In the genomic region with DNA sequence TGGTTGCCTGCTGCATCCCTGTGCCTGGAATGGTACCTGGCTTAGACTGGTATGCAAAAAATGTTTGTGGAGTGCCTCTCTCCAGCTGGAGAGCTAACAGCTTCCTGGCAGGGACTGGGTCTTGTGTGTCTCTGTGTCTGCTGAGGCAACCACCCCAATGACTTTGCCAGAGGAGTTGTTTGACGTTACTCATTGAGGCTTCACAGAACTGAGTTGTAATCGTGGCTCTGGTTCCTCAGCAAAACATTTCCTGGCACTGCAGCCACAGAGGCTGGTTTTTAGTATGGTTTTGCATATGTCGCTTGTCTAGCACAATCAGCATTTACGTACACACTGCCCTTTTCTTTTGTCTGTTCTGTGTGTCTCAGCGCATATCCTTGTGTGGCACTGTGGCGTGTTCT, we compare ENCODE assay signal across 15 cellular contexts. TPM values are rescaled to one million over a fixed set of nuclear protein-coding genes. Genes with fewer than 3 reads are reported as not detected.
DNase-seq lines count a peak whose midpoint lies in the region; ATAC-seq and TF ChIP-seq lines count a peak whose summit lies in the region.
"Had no signal": no experiment of that assay in that cellular context is flagged by ENCODE, and none has a peak within 500 bp of the region (broad histone marks: within the 10 kb centered on the region; RNA-seq: fewer than 3 reads in every experiment).

No MANE protein-coding gene starts in this region.

- no peak for TF ChIP-seq CTCF in heart left ventricle (IDR thresholded peaks at IDR 0.05)
- TF ChIP-seq CTCF in activated CD8-positive, alpha-beta T cell treated with anti-CD3 and anti-CD28 coated beads for 36 hours (IDR thresholded peaks at IDR 0.05) = no peak

- peaks cover 38% of the 10 kb centered on the region for H3K4me1 Mint-ChIP-seq in activated CD8-positive, alpha-beta T cell treated with anti-CD3 and anti-CD28 coated beads for 36 hours (ENCODE audit: low read depth)

- intact Hi-C loops in heart left ventricle (cut with DNase I) (no loop called here), cardiac septum (cut with DNase I) (no loop called here)
- intact Hi-C loops in activated CD8-positive, alpha-beta T cell treated with anti-CD3 and anti-CD28 coated beads for 36 hours (cut with micrococcal nuclease) = no loop called here

- H3K9ac ChIP-seq in stomach smooth muscle (ENCODE audit: low read length in 2 of 2) = no peak overlapping the region

- POLR2A ChIA-PET in activated CD8-positive, alpha-beta T cell treated with anti-CD3 and anti-CD28 coated beads for 36 hours (lab: Charles Lee) = interaction anchor here (1.8 kb wide), 1 partner anchor 12 kb away, joined by 4 read pairs; no protein-coding TSS in a partner anchor

- H3K27me3 ChIP-seq in heart left ventricle (no peaks in the 10 kb centered on the region), stomach smooth muscle (ENCODE audit: control insufficient read depth in 1 of 2, insufficient read depth in 2 of 2, low read length in 2 of 2) (no peaks in the 10 kb centered on the region)
- H3K27me3 ChIP-seq: gastroesophageal sphincter had no signal

- H3K4me1 ChIP-seq in heart left ventricle (peaks cover 0 to 10% (median 5%) of the 10 kb centered on the region in 12 donors), stomach smooth muscle (ENCODE audit: control insufficient read depth, insufficient read depth, low read length) (no peaks in the 10 kb centered on the region)

- no peak for TF ChIP-seq POLR2A in heart left ventricle (IDR thresholded peaks at IDR 0.05)

- peaks cover 3 to 98% (median 88%) of the 10 kb centered on the region in 9 donors for H3K36me3 ChIP-seq in heart left ventricle
- H3K36me3 ChIP-seq in stomach smooth muscle (ENCODE audit: control insufficient read depth in 2 of 2, insufficient read depth in 2 of 2, low read length in 2 of 2) = peaks cover 61 to 68% of the 10 kb centered on the region in 2 donors

- CTCF ChIA-PET in activated CD8-positive, alpha-beta T cell treated with anti-CD3 and anti-CD28 coated beads for 36 hours (lab: Charles Lee) = no interaction called here

- H3K4me3 Mint-ChIP-seq in activated CD8-positive, alpha-beta T cell treated with anti-CD3 and anti-CD28 coated beads for 36 hours = no peak overlapping the region
- H3K4me3 Mint-ChIP-seq: effector memory CD8-positive, alpha-beta T cell had no signal

- peak; percentile 56 to 94 (median 90) for ATAC-seq in heart left ventricle
- peak; percentile 82 for ATAC-seq in activated CD8-positive, alpha-beta T cell treated with anti-CD3 and anti-CD28 coated beads for 36 hours
- ATAC-seq: effector memory CD8-positive, alpha-beta T cell; gastroesophageal sphincter had no signal

- no peaks in the 10 kb centered on the region for H3K9me3 Mint-ChIP-seq in activated CD8-positive, alpha-beta T cell treated with anti-CD3 and anti-CD28 coated beads for 36 hours
- H3K9me3 Mint-ChIP-seq: effector memory CD8-positive, alpha-beta T cell had no signal

- peak overlapping the region; percentile 83 for H3K27ac Mint-ChIP-seq in activated CD8-positive, alpha-beta T cell treated with anti-CD3 and anti-CD28 coated beads for 36 hours

- H3K27ac ChIP-seq in heart left ventricle (peak overlapping the region in 5 of 12 donors; percentile 4 to 63 (median 30)), stomach smooth muscle (ENCODE audit: low read length) (peak overlapping the region; percentile 18)
- H3K27ac ChIP-seq: gastroesophageal sphincter had no signal

- H3K9me3 ChIP-seq in heart left ventricle = no peaks in the 10 kb centered on the region
- no peaks in the 10 kb centered on the region for H3K9me3 ChIP-seq in stomach smooth muscle (ENCODE audit: control insufficient read depth in 2 of 2, low read length in 2 of 2)
- H3K9me3 ChIP-seq: gastroesophageal sphincter had no signal

- DNase-seq in heart left ventricle (peak in 1 of 5 donors; percentile 54), cardiac septum (ENCODE audit: low spot score) (no peak), islet precursor cell (peak; percentile 92), CD1c-positive myeloid dendritic cell (ENCODE audit: extremely low spot score) (no peak), cortex of kidney (lab: John Stamatoyannopoulos, UW) (no peak), nucleus accumbens (lab: John Stamatoyannopoulos, UW) (no peak)
- peak; percentile 36 for DNase-seq in activated CD8-positive, alpha-beta T cell treated with anti-CD3 and anti-CD28 coated beads for 36 hours
- DNase-seq: DMS53; effector memory CD8-positive, alpha-beta T cell; NCI-H1694 treated with DMSO at 0.1 percent for 48 hours; NCI-H526 treated with DMSO at 0.1 percent for 48 hours; RPMI8226; small intestine had no signal

- WGBS in heart left ventricle, 4 donors = 64 to 77% (median 69%) methylated on average over 6 of the region's 6 CpGs

- peaks cover 71% of the 10 kb centered on the region for H3K36me3 Mint-ChIP-seq in activated CD8-positive, alpha-beta T cell treated with anti-CD3 and anti-CD28 coated beads for 36 hours (ENCODE audit: low read depth)

- no peaks in the 10 kb centered on the region for H3K27me3 Mint-ChIP-seq in activated CD8-positive, alpha-beta T cell treated with anti-CD3 and anti-CD28 coated beads for 36 hours
- H3K27me3 Mint-ChIP-seq: effector memory CD8-positive, alpha-beta T cell had no signal

- H3K4me3 ChIP-seq in heart left ventricle (no peak overlapping the region), stomach smooth muscle (ENCODE audit: low read length in 2 of 2) (peak overlapping the region in 1 of 2 donors; percentile 8)
- H3K4me3 ChIP-seq: gastroesophageal sphincter had no signal

RNA-seq across cellular contexts. Expression of a gene that starts 7.5 kb away (rescaled TPM):
- total RNA-seq in heart left ventricle (10 to 100 TPM; 11.0 to 21.4 (median 13.0) TPM), cardiac septum (12.6 TPM)
- polyA plus RNA-seq in heart left ventricle = 10 to 100 TPM in 1 of 2 donors, 1 to 10 TPM in 1; 6.6 to 12.5 TPM
- 10 to 100 TPM; 29.3 to 29.7 TPM for total RNA-seq in activated CD8-positive, alpha-beta T cell treated with anti-CD3 and anti-CD28 coated beads for 36 hours

RNA-seq across cellular contexts. Expression of a gene that starts 36.6 kb away (rescaled TPM):
- total RNA-seq in heart left ventricle (1 to 10 TPM; 3.4 to 6.3 (median 4.3) TPM), cardiac septum (5.4 TPM)
- 1 to 10 TPM; 3.9 to 4.9 TPM for polyA plus RNA-seq in heart left ventricle
- 10 to 100 TPM; 10.5 to 13.4 TPM for total RNA-seq in activated CD8-positive, alpha-beta T cell treated with anti-CD3 and anti-CD28 coated beads for 36 hours

RNA-seq across cellular contexts. Expression of a gene that starts 55.6 kb away (rescaled TPM):
- total RNA-seq in heart left ventricle (10 to 100 TPM in 3 of 9 donors, 1 to 10 TPM in 6; 6.5 to 14.4 (median 8.9) TPM), cardiac septum (7.4 TPM)
- 1 to 10 TPM; 2.1 to 4.9 TPM for polyA plus RNA-seq in heart left ventricle
- total RNA-seq in activated CD8-positive, alpha-beta T cell treated with anti-CD3 and anti-CD28 coated beads for 36 hours = 1 to 10 TPM; 7.2 to 8.7 TPM

RNA-seq across cellular contexts. Expression of a gene that starts 59.2 kb away (rescaled TPM):
- total RNA-seq in heart left ventricle = 1 to 10 TPM; 2.8 to 9.0 (median 3.4) TPM
- polyA plus RNA-seq in heart left ventricle = 1 to 10 TPM; 3.0 to 3.3 TPM
- total RNA-seq in cardiac septum = 4.3 TPM
- total RNA-seq in activated CD8-positive, alpha-beta T cell treated with anti-CD3 and anti-CD28 coated beads for 36 hours = 10 to 100 TPM; 13.2 to 13.4 TPM

Comparison
In these comparisons a context has a peak if more than half of its experiments do, and no peak if none do; other contexts are left out.
1. DNase-seq: peak in activated CD8-positive, alpha-beta T cell treated with anti-CD3 and anti-CD28 coated beads for 36 hours (single experiment) and islet precursor cell (single experiment); none in cardiac septum (single experiment), CD1c-positive myeloid dendritic cell (single experiment), cortex of kidney (single experiment) and nucleus accumbens (0 of 56).